ENCODE assay signal across 9 cellular contexts in the genomic region with DNA sequence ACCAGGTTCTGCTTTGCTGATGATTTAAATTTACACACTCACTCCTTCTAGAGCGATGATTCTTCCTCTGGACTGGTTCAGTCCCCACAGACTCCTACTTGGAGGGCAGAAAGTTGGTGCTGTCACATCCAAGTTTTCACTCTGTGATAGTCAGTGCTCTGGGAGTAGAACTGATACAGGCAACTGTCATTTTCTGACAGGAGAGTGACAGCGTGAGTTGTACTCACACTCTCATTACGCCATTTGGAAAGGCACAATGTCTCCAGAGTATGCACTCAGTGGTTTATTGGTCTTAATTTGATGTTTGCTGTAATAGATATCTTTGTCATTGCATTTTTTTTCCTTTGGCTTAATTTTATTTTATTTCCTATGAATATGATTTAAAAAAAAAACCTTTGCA.
"Had no signal": no experiment of that assay in that cellular context is flagged by ENCODE, and none has a peak within 500 bp of the region (broad histone marks: within the 10 kb centered on the region; RNA-seq: fewer than 3 reads in every experiment).

No MANE protein-coding gene starts in this region.

- H2AFZ ChIP-seq: GM23338 had no signal

- H3K36me3 ChIP-seq: HAP-1 had no signal

- DNase-seq: H7, HFFc6, IMR-90, KBM-7 had no signal

- H3K9ac ChIP-seq: KMS-11 had no signal

- H3K4me3 ChIP-seq: GM23338, HAP-1 had no signal

- ATAC-seq: GM23338, HCT116 had no signal

- H3K4me1 ChIP-seq: HAP-1 had no signal

- H3K4me2 ChIP-seq: GM23338, KMS-11 had no signal

- H3K27ac ChIP-seq: HL-60, KMS-11 had no signal
